In the genomic region with DNA sequence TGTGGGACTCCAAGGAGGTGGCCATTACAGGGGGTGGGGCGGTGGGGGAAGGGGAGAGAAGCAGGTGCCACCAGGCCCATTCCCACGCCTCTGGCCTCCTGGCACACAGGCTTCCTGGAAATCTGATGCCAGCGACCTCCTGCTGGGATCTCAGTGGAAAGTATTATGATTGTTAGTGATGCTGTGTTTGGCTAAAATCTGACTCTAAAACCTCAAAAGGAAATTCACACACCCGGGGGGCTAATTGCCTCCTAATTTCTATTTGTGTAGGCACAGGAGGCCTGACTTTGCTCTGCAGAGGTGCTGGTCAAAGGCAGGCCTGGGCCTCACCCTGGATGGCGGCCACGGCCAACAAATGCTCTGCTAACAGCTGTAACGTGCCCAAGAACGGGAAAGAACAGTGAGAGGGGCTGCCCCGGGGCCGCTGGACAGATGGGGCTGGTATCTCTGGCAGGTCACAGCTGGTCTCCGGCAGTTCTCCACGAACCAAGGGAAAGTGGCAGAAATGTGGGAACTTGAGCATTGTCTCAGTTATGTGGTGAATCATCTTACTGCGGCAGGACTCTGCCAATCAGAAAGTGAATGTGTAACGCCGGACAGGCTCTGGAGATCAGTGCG, we compare ENCODE assay signal across 11 cellular contexts. TPM values are rescaled to one million over a fixed set of nuclear protein-coding genes. Genes with fewer than 3 reads are reported as not detected.
A peak's percentile ranks its signal among the peaks of the same experiment; 100 is the strongest.
DNase-seq lines count a peak whose midpoint lies in the region; ATAC-seq, FAIRE-seq and TF ChIP-seq lines count a peak whose summit lies in the region.
"Had no signal": no experiment of that assay in that cellular context is flagged by ENCODE, and none has a peak within 500 bp of the region (broad histone marks: within the 10 kb centered on the region; RNA-seq: fewer than 3 reads in every experiment).

No MANE protein-coding gene starts in this region.

- peak; percentile 47; the same call in 1 of the 2 replicates for ATAC-seq in Panc1
- ATAC-seq in activated CD4-positive, CD25-positive, alpha-beta regulatory T cell treated with anti-CD3 and anti-CD28 coated beads, Interleukin-2, amount 50 U/mL, for 24 hours: no peak

- H3K4me3 ChIP-seq in Panc1 (ENCODE audit: low read depth in 2 of 2, low read length in 2 of 2) (no peak overlapping the region), fibroblast of mammary gland (ENCODE audit: control insufficient read depth, low read depth, low read length) (no peak overlapping the region), WERI-Rb-1 (ENCODE audit: low read depth, low read length) (no peak overlapping the region)

- DNase-seq in A172 (ENCODE audit: low spot score): peak; percentile 83
- peak; percentile 81 for DNase-seq in HK-2 (ENCODE audit: unreplicated experiment)
- no peak for DNase-seq in Panc1 (ENCODE audit: low read depth, low spot score)
- DNase-seq in fibroblast of mammary gland (ENCODE audit: low read depth): peak; percentile 21
- no peak for DNase-seq in SKM-1 (lab: John Stamatoyannopoulos, UW; ENCODE audit: unreplicated experiment)
- no peak for DNase-seq in WERI-Rb-1
- DNase-seq in frontal cortex (ENCODE audit: low spot score in 2 of 2): no peak
- DNase-seq: CD4-positive, alpha-beta memory T cell; MM.1S had no signal

- intact Hi-C loops in Panc1 (cut with micrococcal nuclease; ENCODE audit: unreplicated experiment): loop anchor here (2.0 kb wide), 1 partner anchor 59 kb away; no protein-coding TSS in a partner anchor

- H3K4me1 ChIP-seq in Panc1 (ENCODE audit: control insufficient read depth, insufficient read depth, low read length): peaks cover 13% of the 10 kb centered on the region

- H3K27ac ChIP-seq in Panc1 (ENCODE audit: low read length) (peak overlapping the region; percentile 23; the same call in 1 of the 2 replicates), WERI-Rb-1 (no peak overlapping the region)

- H3K9me3 ChIP-seq in Panc1 (ENCODE audit: control insufficient read depth, insufficient read depth, low read depth, low read length) (no peaks in the 10 kb centered on the region), WERI-Rb-1 (ENCODE audit: severe bottlenecking) (no peaks in the 10 kb centered on the region)

- CTCF ChIA-PET in Panc1 (lab: Charles Lee): interaction anchor here (1.0 to 1.1 kb wide), 2 partner anchors 60 to 63 kb away, joined by 3 to 4 read pairs; no protein-coding TSS in a partner anchor

- no peak for FAIRE-seq in frontal cortex (lab: Jason Lieb, UNC)

- no peaks in the 10 kb centered on the region for H3K36me3 ChIP-seq in Panc1 (ENCODE audit: control insufficient read depth, insufficient read depth, low read length)
- H3K36me3 ChIP-seq in WERI-Rb-1: no peaks in the 10 kb centered on the region

- no peak for TF ChIP-seq CTCF in Panc1 (IDR thresholded peaks at IDR 0.05)
- TF ChIP-seq CTCF in fibroblast of mammary gland (conservative IDR thresholded peaks at IDR 0.05; ENCODE audit: control insufficient read depth, insufficient read depth, low read depth, low read length): no peak
- TF ChIP-seq CTCF in WERI-Rb-1 (IDR thresholded peaks at IDR 0.05; ENCODE audit: low read depth, low read length): no peak

- POLR2A ChIA-PET in Panc1 (lab: Charles Lee): no interaction called here

- H3K27me3 ChIP-seq in Panc1 (ENCODE audit: control insufficient read depth, insufficient read depth, low read length) (no peaks in the 10 kb centered on the region), WERI-Rb-1 (ENCODE audit: insufficient read depth, low read depth, severe bottlenecking) (no peaks in the 10 kb centered on the region)

- in situ Hi-C loops in Panc1 (cut with HindIII; ENCODE audit: low pct_unique_long_range_greater_than_20kb, low sequenced_read_pairs): no loop called here

- no TSS peak for BruUV-seq in Panc1 (replicated peaks; lab: Mats Ljungman, UMichigan)

RNA-seq across cellular contexts. Expression of a gene that starts 14.3 kb away (rescaled TPM):
- not detected in 2 replicates for total RNA-seq in A172 (2014; rRNA removed; shearing (Covaris generic))
- total RNA-seq in Panc1 (2021; ENCODE audit: unreplicated experiment) (not detected), frontal cortex (2.4 TPM)
- not detected for polyA plus RNA-seq in Panc1 (2012; ENCODE audit: insufficient read length)
- total RNA-seq: activated CD8-positive, alpha-beta memory T cell treated with anti-CD3 and anti-CD28 coated beads for 36 hours; CD4-positive, alpha-beta memory T cell had no signal
- polyA plus RNA-seq: CD4-positive, alpha-beta memory T cell had no signal

RNA-seq across cellular contexts. Expression of a gene that starts 35.0 kb away (rescaled TPM):
- total RNA-seq in A172 (2014; rRNA removed; shearing (Covaris generic)): not detected in 2 replicates
- total RNA-seq in Panc1 (2021; ENCODE audit: unreplicated experiment) (0.28 TPM), frontal cortex (under 0.01 TPM)
- 0.45 TPM for polyA plus RNA-seq in Panc1 (2012; ENCODE audit: insufficient read length)

RNA-seq across cellular contexts. Expression of a gene that starts 55.7 kb away (rescaled TPM):
- total RNA-seq in A172 (2014; rRNA removed; shearing (Covaris generic)): not detected in 2 replicates
- total RNA-seq in Panc1 (2021; ENCODE audit: unreplicated experiment) (not detected), frontal cortex (not detected)
- polyA plus RNA-seq in Panc1 (2012; ENCODE audit: insufficient read length): not detected
- total RNA-seq: activated CD8-positive, alpha-beta memory T cell treated with anti-CD3 and anti-CD28 coated beads for 36 hours; CD4-positive, alpha-beta memory T cell had no signal
- polyA plus RNA-seq: CD4-positive, alpha-beta memory T cell had no signal

Comparison
In these comparisons a context has a peak if more than half of its experiments do, and no peak if none do; other contexts are left out.
1. DNase-seq: peak in A172 (single experiment), HK-2 (single experiment) and fibroblast of mammary gland (single experiment); none in Panc1 (single experiment), SKM-1 (single experiment), WERI-Rb-1 (single experiment) and frontal cortex (0 of 2).